ENCODE assay signal across 8 cellular contexts in the genomic region with DNA sequence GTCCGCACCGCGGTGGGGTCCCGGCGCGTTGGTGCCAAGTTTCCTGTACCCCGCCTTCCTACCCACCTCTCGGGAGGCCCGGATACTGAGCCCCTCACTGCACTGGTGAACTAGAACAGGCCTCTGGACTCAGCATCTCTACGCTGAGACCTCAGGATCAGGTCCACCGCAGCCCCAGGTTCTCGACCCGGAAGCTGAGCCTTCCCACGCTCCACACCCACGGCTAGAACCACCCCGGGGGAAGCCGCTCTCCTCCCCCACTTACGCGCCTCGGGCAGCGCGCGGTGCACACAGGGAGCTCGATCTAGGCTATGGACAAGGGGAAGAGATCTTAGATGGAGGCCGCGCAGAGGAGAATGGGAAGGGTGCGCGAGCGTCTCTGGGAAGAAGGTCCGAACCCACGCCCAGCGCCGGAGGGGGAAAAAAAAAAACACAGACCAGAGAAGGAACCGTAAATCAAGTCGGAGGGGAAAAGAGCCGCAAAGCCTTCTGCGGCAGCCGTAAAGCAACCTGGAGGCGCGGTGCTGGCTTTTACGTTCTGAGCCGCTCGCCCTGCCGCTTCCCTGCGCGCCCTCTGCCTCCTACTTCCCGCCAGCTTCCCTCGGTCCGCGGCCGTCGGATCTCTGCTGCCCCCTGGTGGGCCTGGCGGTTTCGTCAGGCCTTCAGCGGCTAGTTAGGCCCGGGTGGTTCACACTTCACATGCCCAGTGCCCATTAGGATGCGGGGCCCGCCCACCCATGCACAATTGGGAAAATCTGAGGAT. TPM values are rescaled to one million over a fixed set of nuclear protein-coding genes. Genes with fewer than 3 reads are reported as not detected.
DNase-seq lines count a peak whose midpoint lies in the region; ATAC-seq lines count a peak whose summit lies in the region.

A gene (minus strand): TSS at position 358 of the 763 bp plus-strand sequence. CDS start 16,636 bp downstream, outside the sequence.

- CTCF ChIA-PET in CD8-positive, alpha-beta memory T cell (lab: Charles Lee) = interaction anchor here (0.6 to 4.1 kb wide), 33 partner anchors 9 to 493 kb away, joined by 3 to 14 read pairs (median 4); a partner anchor contains a TSS

- H3K9me3 Mint-ChIP-seq in CD8-positive, alpha-beta memory T cell = no peaks in the 10 kb centered on the region

- H3K4me1 ChIP-seq in CD8-positive, alpha-beta memory T cell (ENCODE audit: insufficient read depth, low read length) = peaks cover 15% of the 10 kb centered on the region

- H3K4me1 Mint-ChIP-seq in CD8-positive, alpha-beta memory T cell = peaks cover 27 to 35% (median 31%) of the 10 kb centered on the region in 3 donors

- peak within 1 kb of the TSS; percentile 83 for H3K27ac ChIP-seq in CD8-positive, alpha-beta memory T cell (ENCODE audit: low read depth, low read length)

- peak; percentile 84 for ATAC-seq in GM19463 (IDR thresholded peaks at IDR 0.05; ENCODE audit: unreplicated experiment)

- no peaks in the 10 kb centered on the region for H3K27me3 ChIP-seq in CD8-positive, alpha-beta memory T cell (ENCODE audit: insufficient read depth, low read length, poor library complexity, severe bottlenecking)

- peaks cover 0 to 3% of the 10 kb centered on the region in 2 donors for H3K27me3 Mint-ChIP-seq in CD8-positive, alpha-beta memory T cell

- DNase-seq in CD8-positive, alpha-beta memory T cell = peak; percentile 93 to 96 (median 95)
- DNase-seq in HS-27A (ENCODE audit: low read depth) (peak; percentile 100), NK-92 (lab: John Stamatoyannopoulos, UW; ENCODE audit: unreplicated experiment) (peak; percentile 71), lung microvascular endothelial cell (ENCODE audit: low read depth in 2 of 2) (peak; percentile 99 to 100)
- DNase-seq in activated CD8-positive, alpha-beta memory T cell treated with anti-CD3 and anti-CD28 coated beads for 24 hours = peak; percentile 100
- DNase-seq in effector CD8-positive, alpha-beta T cell (lab: John Stamatoyannopoulos, UW) = peak; percentile 92
- peak; percentile 96 for DNase-seq in stimulated activated CD8-positive, alpha-beta memory T cell treated with anti-CD3 and anti-CD28 coated beads, Interleukin-12 subunit alpha, Interleukin-12 subunit beta, amount 100 ng/mL, for 1 hour (ENCODE audit: low read depth)

- no peaks in the 10 kb centered on the region for H3K9me3 ChIP-seq in CD8-positive, alpha-beta memory T cell (ENCODE audit: low read length)

- peaks cover 0 to 13% (median 0%) of the 10 kb centered on the region in 3 donors for H3K36me3 Mint-ChIP-seq in CD8-positive, alpha-beta memory T cell

- H3K4me3 ChIP-seq in CD8-positive, alpha-beta memory T cell (ENCODE audit: low read length) = peak within 1 kb of the TSS; percentile 97

- peak within 1 kb of the TSS; percentile 54 to 99 (median 94) for H3K27ac Mint-ChIP-seq in CD8-positive, alpha-beta memory T cell

- POLR2A ChIA-PET in CD8-positive, alpha-beta memory T cell (lab: Charles Lee) = interaction anchor here (0.6 to 1.4 kb wide), 4 partner anchors 41 to 335 kb away, joined by 3 to 10 read pairs (median 6); a partner anchor contains a TSS

- H3K36me3 ChIP-seq in CD8-positive, alpha-beta memory T cell (ENCODE audit: insufficient read depth, low read length) = no peaks in the 10 kb centered on the region

- H3K4me3 Mint-ChIP-seq in CD8-positive, alpha-beta memory T cell = peak within 1 kb of the TSS; percentile 88 to 100 (median 98)

RNA-seq across cellular contexts. Expression of the gene that starts here (rescaled TPM):
- 10 to 100 TPM; 13.2 to 13.8 TPM for total RNA-seq in CD8-positive, alpha-beta memory T cell
- polyA plus RNA-seq in CD8-positive, alpha-beta memory T cell = 4.1 TPM
- 4.1 and 7.3 TPM in 2 replicates for total RNA-seq in lung microvascular endothelial cell

Comparison
In these comparisons a context has a peak if more than half of its experiments do, and no peak if none do; other contexts are left out.
1. Peak in every context shown above with its lines: DNase-seq, ATAC-seq, H3K4me3 ChIP-seq and H3K27ac ChIP-seq.